ENCODE assay signal across 1 cellular context in genomic region chr3:49759226-49759625, GRCh38.
TF ChIP-seq lines count a peak whose summit lies in the region.

No MANE protein-coding gene starts in this region.

TF ChIP-seq in IMR-90, 13 proteins besides CTCF, POLR2A, EP300 and RAD21:
- TF ChIP-seq BHLHE40 (IDR thresholded peaks at IDR 0.05; ENCODE audit: low read depth, low read length): no peak
- TF ChIP-seq RCOR1 (IDR thresholded peaks at IDR 0.05; ENCODE audit: insufficient replicate concordance, low read length): no peak
- TF ChIP-seq FOS (IDR thresholded peaks at IDR 0.05; ENCODE audit: low read depth, low read length): no peak
- no peak for TF ChIP-seq CHD1 (IDR thresholded peaks at IDR 0.05; ENCODE audit: low read depth, low read length)
- no peak for TF ChIP-seq MAZ (IDR thresholded peaks at IDR 0.05; ENCODE audit: borderline replicate concordance, low read depth, low read length)
- no peak for TF ChIP-seq SMC3 (IDR thresholded peaks at IDR 0.05; ENCODE audit: low read depth, low read length)
- TF ChIP-seq USF2 (IDR thresholded peaks at IDR 0.05; ENCODE audit: low read depth, low read length): no peak
- no peak for TF ChIP-seq MXI1 (IDR thresholded peaks at IDR 0.05; ENCODE audit: borderline replicate concordance, low read depth, low read length)
TF ChIP-seq in IMR-90: peak in this region for 0.
